ENCODE assay signal across 19 cellular contexts in the genomic region with DNA sequence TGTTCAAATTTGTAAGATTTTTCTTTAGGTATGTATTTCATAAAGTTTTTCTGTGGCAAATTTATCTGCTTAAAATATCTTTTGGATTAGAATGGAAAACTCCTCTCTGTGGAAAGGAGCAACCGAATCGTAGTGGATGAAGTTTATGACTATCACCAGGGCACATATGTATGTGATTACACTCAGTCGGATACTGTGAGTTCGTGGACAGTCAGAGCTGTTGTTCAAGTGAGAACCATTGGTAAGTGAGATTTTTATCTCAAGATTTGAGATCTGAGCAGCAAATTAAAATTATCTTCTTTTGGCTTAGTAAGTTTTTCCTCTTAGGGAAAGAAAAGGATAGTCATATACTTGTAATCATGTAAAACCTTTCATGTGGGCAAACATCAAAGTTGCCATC. TPM values are rescaled to one million over a fixed set of nuclear protein-coding genes. Genes with fewer than 3 reads are reported as not detected.
DNase-seq lines count a peak whose midpoint lies in the region; ATAC-seq, FAIRE-seq and TF ChIP-seq lines count a peak whose summit lies in the region.
"Had no signal": no experiment of that assay in that cellular context is flagged by ENCODE, and none has a peak within 500 bp of the region (broad histone marks: within the 10 kb centered on the region; RNA-seq: fewer than 3 reads in every experiment).

No MANE protein-coding gene starts in this region.

- H3K4me3 ChIP-seq in BLaER1 treated with 17β-estradiol and CSF1 and Interleukin-3, amounts not matched to agents 10 nM and 100 nM, result no peak overlapping the region
- H3K4me3 ChIP-seq in GM12878, result no peak overlapping the region

- H3K9me3 Mint-ChIP-seq in activated T-cell treated with anti-CD3 and anti-CD28 coated beads, Interleukin-2, amount 50 U/mL, for 24 hours, result no peaks in the 10 kb centered on the region
- H3K9me3 Mint-ChIP-seq: CD4-positive, alpha-beta memory T cell had no signal

- peaks cover 21% of the 10 kb centered on the region for H3K36me3 Mint-ChIP-seq in activated T-cell treated with anti-CD3 and anti-CD28 coated beads, Interleukin-2, amount 50 U/mL, for 24 hours (ENCODE audit: low read depth)

- no TSS peak for BruUV-seq in GM12878 (replicated peaks; lab: Mats Ljungman, UMichigan)

- no peak overlapping the region for H3K27ac Mint-ChIP-seq in activated T-cell treated with anti-CD3 and anti-CD28 coated beads, Interleukin-2, amount 50 U/mL, for 24 hours

- TF ChIP-seq EP300 in GM12878 (IDR thresholded peaks at IDR 0.05; ENCODE audit: borderline replicate concordance in 1 of 2, control insufficient read depth in 1 of 2, low read depth in 2 of 2, low read length in 2 of 2), result no peak

- no peak for DNase-seq in activated T-cell treated with anti-CD3 and anti-CD28 coated beads, Interleukin-2, amount 50 U/mL, for 24 hours
- DNase-seq in activated T-cell treated with anti-CD3 and anti-CD28 coated beads, Interleukin-2, amount 50 U/mL, for 48 hours, result no peak
- DNase-seq in RPMI7951 (ENCODE audit: low read depth) (peak; percentile 46), GM12878 (ENCODE audit: low read depth, low spot score) (no peak), NOMO-1 treated with dmso at 0.1 percent for 144 hours (lab: John Stamatoyannopoulos, UW; ENCODE audit: unreplicated experiment) (no peak), cerebellar cortex (ENCODE audit: low spot score) (no peak)
- DNase-seq: AML-193; CD4-positive, alpha-beta memory T cell; GF-D8; GOT3; KBM-7; NCI-H1092; NCI-H2107; NCI-H226; NCI-H526; NK-92 treated with Interleukin-12 subunit alpha and Interleukin-12 subunit beta, amount 100 ng/mL, for 24 hours; PC-3 had no signal

- 0 out of 22 replicates have a peak, but pooled peaks cover 0 to 4% (median 0%) of the 10 kb centered on the region in 11 experiments for H3K9me3 ChIP-seq in BLaER1 treated with 17β-estradiol and CSF1 and Interleukin-3, amounts not matched to agents 10 nM and 100 nM (replicated peaks in 1 of 11)
- no peaks in the 10 kb centered on the region; the same call in 2 of the 3 replicates for H3K9me3 ChIP-seq in GM12878 (replicated peaks; ENCODE audit: control insufficient read depth, insufficient read depth, low read length)

- intact Hi-C loops in GM12878 (cut with micrococcal nuclease; ENCODE audit: unreplicated experiment), result loop anchor here (5.0 kb wide), 1 partner anchor 355 kb away; no protein-coding TSS in a partner anchor

- no peak for TF ChIP-seq POLR2A in GM12878 (IDR thresholded peaks at IDR 0.05; ENCODE audit: low read depth, low read length)

- SMC1A ChIA-PET in GM12878 (lab: Charles Lee; ENCODE audit: uncharacterized antibody, unreplicated experiment), result interaction anchor here (0.7 to 5.0 kb wide), 7 partner anchors 11 to 342 kb away, joined by 3 to 24 read pairs (median 3); no protein-coding TSS in a partner anchor

- H3K4me3 Mint-ChIP-seq in activated T-cell treated with anti-CD3 and anti-CD28 coated beads, Interleukin-2, amount 50 U/mL, for 24 hours, result peak overlapping the region; percentile 48

- TF ChIP-seq CTCF in GM12878 (IDR thresholded peaks at IDR 0.05 in 2 of 3, conservative IDR thresholded peaks at IDR 0.05 in 1 of 3; ENCODE audit: control insufficient read depth in 2 of 3, extremely low read depth in 1 of 3, insufficient read depth in 1 of 3, low read depth in 3 of 3, low read length in 3 of 3), result no peak

- no peaks in the 10 kb centered on the region for H4K20me1 ChIP-seq in BLaER1 treated with 17β-estradiol and CSF1 and Interleukin-3, amounts not matched to agents 10 nM and 100 nM
- no peaks in the 10 kb centered on the region for H4K20me1 ChIP-seq in GM12878 (ENCODE audit: control insufficient read depth, insufficient read depth)

- H3K36me3 ChIP-seq in BLaER1 treated with 17β-estradiol and CSF1 and Interleukin-3, amounts not matched to agents 10 nM and 100 nM, result no peaks in the 10 kb centered on the region
- H3K36me3 ChIP-seq in GM12878 (ENCODE audit: control insufficient read depth in 2 of 2, insufficient read depth in 2 of 2, low read length in 1 of 2), result no peaks in the 10 kb centered on the region

- H3K4me2 ChIP-seq in BLaER1 treated with 17β-estradiol and CSF1 and Interleukin-3, amounts not matched to agents 10 nM and 100 nM, result peak overlapping the region in 10 of 11 experiments; percentile 13 to 87 (median 72); a peak in 20 of 22 replicates
- H3K4me2 ChIP-seq in GM12878 (ENCODE audit: control insufficient read depth, insufficient read depth), result no peak overlapping the region

- H3K9ac ChIP-seq in BLaER1 treated with 17β-estradiol and CSF1 and Interleukin-3, amounts not matched to agents 10 nM and 100 nM, result no peak overlapping the region
- no peak overlapping the region for H3K9ac ChIP-seq in GM12878 (ENCODE audit: control insufficient read depth, insufficient read depth, low read length)

- CTCF ChIA-PET in GM12878 (lab: Yijun Ruan, JAX), result interaction anchor here (0.6 to 5.8 kb wide), 7 partner anchors 13 to 1027 kb away, joined by 3 to 34 read pairs (median 4); no protein-coding TSS in a partner anchor

- H3K27ac ChIP-seq in BLaER1 treated with 17β-estradiol and CSF1 and Interleukin-3, amounts not matched to agents 10 nM and 100 nM, result 0 out of 22 replicates have a peak overlapping the region, but pooled peaks of 1 of the 11 experiments have one; percentile 6
- H3K27ac ChIP-seq in GM12878 (ENCODE audit: control insufficient read depth, insufficient read depth), result peak overlapping the region; percentile 42; the same call in 1 of the 2 replicates

- ATAC-seq in GM12878, result no peak
- ATAC-seq: PC-3 had no signal

- no peak overlapping the region for H2AFZ ChIP-seq in GM12878 (ENCODE audit: control insufficient read depth, low read depth, low read length)

- H3K4me1 Mint-ChIP-seq in activated T-cell treated with anti-CD3 and anti-CD28 coated beads, Interleukin-2, amount 50 U/mL, for 24 hours (ENCODE audit: low read depth), result peaks cover 31% of the 10 kb centered on the region

- 58% methylated on average over 4 of the region's 4 CpGs for WGBS in GM12878 (ENCODE audit: insufficient coverage, insufficient replicate concordance, low lambda C conversion rate, missing lambda C conversion rate)

- peaks cover 38 to 53% (median 43%) of the 10 kb centered on the region in 10 experiments for H3K4me1 ChIP-seq in BLaER1 treated with 17β-estradiol and CSF1 and Interleukin-3, amounts not matched to agents 10 nM and 100 nM
- H3K4me1 ChIP-seq in GM12878 (ENCODE audit: control insufficient read depth, insufficient read depth, low read length), result peaks cover 21% of the 10 kb centered on the region

- in situ Hi-C loops in GM12878 (cut with MboI), result no loop called here

- FAIRE-seq in GM12878 (lab: Jason Lieb, UNC), result no peak

- no peaks in the 10 kb centered on the region for H3K27me3 ChIP-seq in BLaER1 treated with 17β-estradiol and CSF1 and Interleukin-3, amounts not matched to agents 10 nM and 100 nM
- no peaks in the 10 kb centered on the region for H3K27me3 ChIP-seq in GM12878 (replicated peaks in 1 of 2; ENCODE audit: control insufficient read depth in 2 of 2, insufficient read depth in 2 of 2, low read length in 1 of 2)

- POLR2A ChIA-PET in GM12878 (lab: Charles Lee), result interaction anchor here (1.7 kb wide), 1 partner anchor 79 kb away, joined by 7 read pairs; no protein-coding TSS in a partner anchor

- TF ChIP-seq RAD21 in GM12878 (IDR thresholded peaks at IDR 0.05; ENCODE audit: insufficient read depth, low read depth, low read length), result no peak

- H3K79me2 ChIP-seq in GM12878 (ENCODE audit: control insufficient read depth, insufficient read depth, low read length), result no peaks in the 10 kb centered on the region

- H3K27me3 Mint-ChIP-seq in activated T-cell treated with anti-CD3 and anti-CD28 coated beads, Interleukin-2, amount 50 U/mL, for 24 hours, result no peaks in the 10 kb centered on the region
- H3K27me3 Mint-ChIP-seq: CD4-positive, alpha-beta memory T cell had no signal

- RAD21 ChIA-PET in GM12878 (lab: Charles Lee; ENCODE audit: unreplicated experiment), result interaction anchor here (1.1 to 3.1 kb wide), 5 partner anchors 12 to 608 kb away, joined by 3 to 15 read pairs (median 5); no protein-coding TSS in a partner anchor

RNA-seq across cellular contexts. Expression of gene IL18RAP, which starts 14.2 kb away (rescaled TPM):
- not detected in 2 replicates for total RNA-seq in RPMI7951 (2014; rRNA removed; shearing (Covaris generic))
- 5.9 and 6.6 TPM in 2 replicates for total RNA-seq in GM12878 (2013; cell fraction: nucleolus; rRNA removed)
- total RNA-seq in GM12878 (2014; rRNA removed) (0.65 and 0.85 TPM in 2 replicates), GM12878 (2014; rRNA removed; fragmentation: Illumina TruSeq; extraction: Trizol) (1.0 and 1.3 TPM in 2 replicates), GM12878 (2021) (0.54 and 1.4 TPM in 2 replicates)
- 1.2 TPM for polyA plus RNA-seq in GM12878 (2011; ENCODE audit: low read depth)
- polyA plus RNA-seq in GM12878 (2011; rRNA removed) (1.6 and 3.4 TPM in 2 replicates), GM12878 (2014; fragmentation: Illumina TruSeq; extraction: Trizol) (0.75 and 1.4 TPM in 2 replicates), GM12878 (2014; fragmentation: Nextera tagmentation; extraction: Ambion mirVana) (under 1 TPM; 0.37 to 0.53 TPM), GM12878 (2014; rRNA removed) (0.64 and 0.86 TPM in 2 replicates), GM12878 (2016; fragmentation: Nextera tagmentation; extraction: Ambion mirVana) (1 to 10 TPM in 1 of 2 experiments, not detected in 1; 1.1 TPM)
- polyA plus RNA-seq in GM12878 (2011; cell fraction: cytosol; rRNA removed), result 0.60 and 0.72 TPM in 2 replicates
- 5.1 and 9.1 TPM in 2 replicates for polyA plus RNA-seq in GM12878 (2011; cell fraction: nucleus; rRNA removed)
- polyA plus RNA-seq in GM12878 (2012), result 1.3 and 4.6 TPM in 2 replicates
- 1.4 and 2.6 TPM in 2 replicates for polyA minus RNA-seq in GM12878 (2011; rRNA and poly(A)+ RNA removed)
- polyA minus RNA-seq in GM12878 (2011; cell fraction: cytosol; rRNA and poly(A)+ RNA removed), result not detected in 2 replicates
- polyA minus RNA-seq in GM12878 (2011; cell fraction: nucleus; rRNA and poly(A)+ RNA removed), result 4.1 and 4.4 TPM in 2 replicates
- total RNA-seq: MCF 10A, PC-3 had no signal

RNA-seq across cellular contexts. Expression of gene SLC9A4, which starts 35.9 kb away (rescaled TPM):
- not detected in 2 replicates for total RNA-seq in RPMI7951 (2014; rRNA removed; shearing (Covaris generic))
- total RNA-seq in GM12878 (2013; cell fraction: nucleolus; rRNA removed), result not detected in 2 replicates
- total RNA-seq in GM12878 (2014; rRNA removed) (not detected in 2 replicates), GM12878 (2014; rRNA removed; fragmentation: Illumina TruSeq; extraction: Trizol) (not detected in 2 replicates), GM12878 (2021) (0.05 and 0.10 TPM in 2 replicates)
- polyA plus RNA-seq in GM12878 (2011; ENCODE audit: low read depth), result not detected
- polyA plus RNA-seq in GM12878 (2011; rRNA removed) (not detected in 2 replicates), GM12878 (2014; fragmentation: Illumina TruSeq; extraction: Trizol) (not detected in 2 replicates), GM12878 (2014; fragmentation: Nextera tagmentation; extraction: Ambion mirVana) (not detected), GM12878 (2014; rRNA removed) (not detected in 2 replicates), GM12878 (2016; fragmentation: Nextera tagmentation; extraction: Ambion mirVana) (not detected)
- polyA plus RNA-seq in GM12878 (2011; cell fraction: cytosol; rRNA removed), result not detected in 2 replicates
- not detected in 2 replicates for polyA plus RNA-seq in GM12878 (2011; cell fraction: nucleus; rRNA removed)
- polyA plus RNA-seq in GM12878 (2012), result not detected in 2 replicates
- not detected in 2 replicates for polyA minus RNA-seq in GM12878 (2011; rRNA and poly(A)+ RNA removed)
- not detected in 2 replicates for polyA minus RNA-seq in GM12878 (2011; cell fraction: cytosol; rRNA and poly(A)+ RNA removed)
- polyA minus RNA-seq in GM12878 (2011; cell fraction: nucleus; rRNA and poly(A)+ RNA removed), result 0.12 and 0.29 TPM in 2 replicates
- polyA plus RNA-seq: CD4-positive, alpha-beta memory T cell had no signal
